In the genomic region with DNA sequence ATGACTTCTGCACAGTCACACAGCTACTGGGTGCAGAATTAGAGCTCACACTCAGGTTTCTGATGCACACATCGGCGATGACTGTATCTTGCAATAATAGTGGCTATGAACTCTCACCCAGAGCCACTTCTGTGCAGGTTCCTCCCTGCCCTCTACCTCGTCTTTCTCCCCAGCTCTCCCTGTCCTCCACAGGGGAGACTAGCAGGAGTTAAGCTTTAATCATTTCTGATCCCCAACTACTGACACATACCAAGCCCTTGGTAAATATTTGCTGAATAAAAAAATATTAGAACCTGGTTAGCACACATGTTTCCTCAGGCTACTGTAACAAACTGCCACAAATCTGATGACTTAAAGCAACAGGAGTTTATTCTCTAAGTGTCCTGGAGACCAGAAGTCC, we compare ENCODE assay signal across 11 cellular contexts.
DNase-seq lines count a peak whose midpoint lies in the region; ATAC-seq and TF ChIP-seq lines count a peak whose summit lies in the region.
"Had no signal": no experiment of that assay in that cellular context is flagged by ENCODE, and none has a peak within 500 bp of the region (broad histone marks: within the 10 kb centered on the region; RNA-seq: fewer than 3 reads in every experiment).

No MANE protein-coding gene starts in this region.

- no peak for DNase-seq in LNCaP clone FGC (ENCODE audit: low read depth)
- DNase-seq in SJCRH30, result no peak
- DNase-seq in epithelial cell of prostate (ENCODE audit: low read depth, low spot score), result no peak
- peak; percentile 41 for DNase-seq in ureter (ENCODE audit: low spot score)
- DNase-seq in NCI-H2029 treated with DMSO at 0.1 percent for 48 hours (lab: John Stamatoyannopoulos, UW), result no peak
- no peak for DNase-seq in uterus
- DNase-seq in glomerular visceral epithelial cell (ENCODE audit: extremely low spot score), result no peak
- DNase-seq: DMS79, GM23248 had no signal

- H3K36me3 ChIP-seq in SJCRH30 (no peaks in the 10 kb centered on the region), uterus (no peaks in the 10 kb centered on the region)

- intact Hi-C loops in uterus (cut with DNase I; ENCODE audit: low total_unique reads), result no loop called here

- H3K4me1 ChIP-seq in SJCRH30, result peaks cover 51% of the 10 kb centered on the region
- H3K4me1 ChIP-seq in uterus, result no peaks in the 10 kb centered on the region

- H3K27me3 ChIP-seq in SJCRH30 (no peaks in the 10 kb centered on the region), uterus (no peaks in the 10 kb centered on the region)

- no peak overlapping the region for H3K4me3 ChIP-seq in LNCaP clone FGC (ENCODE audit: low read depth, low read length)
- 0 out of 2 replicates have a peak overlapping the region, but pooled peaks have one; percentile 2 for H3K4me3 ChIP-seq in SJCRH30
- H3K4me3 ChIP-seq in uterus, result no peak overlapping the region
- H3K4me3 ChIP-seq: GM12878, GM23248 had no signal

- ATAC-seq in GM21367 (IDR thresholded peaks at IDR 0.05; ENCODE audit: unreplicated experiment), result no peak
- ATAC-seq: GM12878 had no signal

- H3K9me3 ChIP-seq in SJCRH30 (replicated peaks), result no peaks in the 10 kb centered on the region
- no peaks in the 10 kb centered on the region for H3K9me3 ChIP-seq in uterus

- TF ChIP-seq CTCF in LNCaP clone FGC (IDR thresholded peaks at IDR 0.05; ENCODE audit: control insufficient read depth, extremely low read depth, insufficient read depth) (0 out of 2 replicates have a peak, but pooled peaks have one; percentile 2), uterus (IDR thresholded peaks at IDR 0.05) (no peak)

- H3K27ac ChIP-seq in SJCRH30, result peak overlapping the region; percentile 70
- peak overlapping the region; percentile 35 for H3K27ac ChIP-seq in epithelial cell of prostate
- H3K27ac ChIP-seq in uterus, result no peak overlapping the region
- H3K27ac ChIP-seq: GM23248 had no signal

- no peak for TF ChIP-seq POLR2A in uterus (IDR thresholded peaks at IDR 0.05)

Comparison
In these comparisons a context has a peak if more than half of its experiments do, and no peak if none do; other contexts are left out.
1. H3K27ac ChIP-seq: peak in SJCRH30 (single experiment) and epithelial cell of prostate (single experiment); none in uterus (0 of 2).